ENCODE assay signal across 27 cellular contexts in the genomic region with DNA sequence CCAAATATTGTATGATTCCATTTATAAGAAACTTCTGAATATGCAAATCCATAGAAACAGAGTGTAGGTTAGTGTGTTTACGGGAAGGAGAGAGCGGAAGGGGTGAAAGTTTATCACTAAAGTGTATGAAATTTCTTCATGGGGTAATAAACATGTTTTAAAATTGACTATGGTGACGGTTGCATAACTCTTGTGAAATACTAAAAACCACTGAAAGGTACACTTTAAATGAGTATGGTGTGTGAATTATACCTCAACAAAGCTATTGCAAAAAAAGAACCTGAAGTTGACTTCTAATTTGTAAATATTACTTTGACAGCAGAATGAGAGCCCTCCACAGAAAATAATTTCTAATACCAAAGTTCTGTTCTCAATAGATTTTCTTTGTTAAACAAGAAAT.
"Had no signal": no experiment of that assay in that cellular context is flagged by ENCODE, and none has a peak within 500 bp of the region (broad histone marks: within the 10 kb centered on the region; RNA-seq: fewer than 3 reads in every experiment).

No MANE protein-coding gene starts in this region.

- H3K36me3 ChIP-seq: colonic mucosa had no signal

- H3K9me3 ChIP-seq: adrenal gland, ascending aorta, breast epithelium, colonic mucosa, gastroesophageal sphincter, heart right ventricle had no signal

- H3K27me3 ChIP-seq: adrenal gland, ascending aorta, breast epithelium, cardiac muscle cell, colonic mucosa, foreskin keratinocyte, gastroesophageal sphincter, heart right ventricle had no signal

- ATAC-seq: activated CD4-positive, alpha-beta T cell treated with anti-CD3 and anti-CD28 coated beads for 36 hours; activated CD8-positive, alpha-beta memory T cell treated with anti-CD3 and anti-CD28 coated beads, Interleukin-2, amount 10 ng/mL, durations not matched to agents 7 days and 5 days; activated CD8-positive, alpha-beta T cell treated with anti-CD3 and anti-CD28 coated beads, Interleukin-2, amount 10 ng/mL, durations not matched to agents 7 days and 5 days; activated naive CD8-positive, alpha-beta T cell treated with anti-CD3 and anti-CD28 coated beads, Interleukin-2, amount 50 U/mL, for 24 hours; foreskin keratinocyte; gastroesophageal sphincter; heart right ventricle; T-cell had no signal

- H3K27ac ChIP-seq: adrenal gland, ascending aorta, breast epithelium, cardiac muscle cell, colonic mucosa, epithelial cell of prostate, foreskin keratinocyte, gastroesophageal sphincter, heart right ventricle had no signal

- H3K4me1 ChIP-seq: adrenal gland, ascending aorta, breast epithelium, foreskin keratinocyte, gastroesophageal sphincter, heart right ventricle had no signal

- DNase-seq: activated CD4-positive, alpha-beta memory T cell treated with anti-CD3 and anti-CD28 coated beads for 36 hours; activated CD4-positive, alpha-beta T cell treated with anti-CD3 and anti-CD28 coated beads for 36 hours; activated CD4-positive, alpha-beta T cell treated with anti-CD3 and anti-CD28 coated beads, Interleukin-2, amount 10 ng/mL, durations not matched to agents 24 days and 14 days; activated CD4-positive, CD25-positive, alpha-beta regulatory T cell; activated CD4-positive, CD25-positive, alpha-beta regulatory T cell treated with anti-CD3 and anti-CD28 coated beads, Interleukin-2, amount 50 U/mL, for 72 hours; activated CD8-positive, alpha-beta memory T cell treated with anti-CD3 and anti-CD28 coated beads, Interleukin-2, amount 10 ng/mL, durations not matched to agents 7 days and 5 days; activated CD8-positive, alpha-beta memory T cell treated with anti-CD3 and anti-CD28 coated beads, Interleukin-2, amount 50 U/mL, for 4 hours; activated CD8-positive, alpha-beta T cell treated with anti-CD3 and anti-CD28 coated beads, Interleukin-2, amount 10 ng/mL, durations not matched to agents 7 days and 5 days; activated effector memory CD4-positive, alpha-beta T cell treated with anti-CD3 and anti-CD28 coated beads, Interleukin-2, amount 50 U/mL, for 16 hours; activated naive CD4-positive, alpha-beta T cell treated with anti-CD3 and anti-CD28 coated beads for 36 hours; activated naive CD8-positive, alpha-beta T cell treated with anti-CD3 and anti-CD28 coated beads for 36 hours; activated naive CD8-positive, alpha-beta T cell treated with anti-CD3 and anti-CD28 coated beads, Interleukin-2, amount 50 U/mL, for 24 hours; activated T-cell treated with anti-CD3 and anti-CD28 coated beads, Interleukin-2, amount 50 U/mL, for 24 hours; adrenal gland; central memory CD4-positive, alpha-beta T cell; cerebellar nuclear complex; colonic mucosa; effector CD8-positive, alpha-beta T cell; foreskin keratinocyte; heart right ventricle; SW 1271; T-cell had no signal

- H3K4me3 ChIP-seq: adrenal gland, ascending aorta, breast epithelium, cardiac muscle cell, colonic mucosa, gastroesophageal sphincter, heart right ventricle had no signal
